8 cellular contexts compared by ENCODE assay signal in genomic region chr3:114152519-114153151, GRCh38. TPM values are rescaled to one million over a fixed set of nuclear protein-coding genes. Genes with fewer than 3 reads are reported as not detected.
DNase-seq lines count a peak whose midpoint lies in the region; ATAC-seq, FAIRE-seq and TF ChIP-seq lines count a peak whose summit lies in the region.

No MANE protein-coding gene starts in this region.

- no peak overlapping the region for H3K27ac ChIP-seq in kidney (ENCODE audit: low read depth in 2 of 2, low read length in 2 of 2)

- peak overlapping the region; percentile 51 for H3K4me3 ChIP-seq in AG09309 (ENCODE audit: control insufficient read depth, low read depth, low read length)
- peak overlapping the region; percentile 44 to 58 for H3K4me3 ChIP-seq in kidney (ENCODE audit: low read length in 2 of 2)

- H3K9me3 ChIP-seq in kidney (ENCODE audit: control insufficient read depth in 1 of 2, low read length in 2 of 2), result no peaks in the 10 kb centered on the region

- peak; percentile 85 for ATAC-seq in GM18909 (IDR thresholded peaks at IDR 0.05; ENCODE audit: poor library complexity, unreplicated experiment)
- peak; percentile 95 for ATAC-seq in HG03175 (IDR thresholded peaks at IDR 0.05; ENCODE audit: unreplicated experiment)

- peak; percentile 61 for FAIRE-seq in kidney (lab: Jason Lieb, UNC)

- H3K36me3 ChIP-seq in kidney (ENCODE audit: control insufficient read depth in 1 of 2, insufficient read depth in 2 of 2, low read length in 2 of 2), result no peaks in the 10 kb centered on the region

- intact Hi-C loops in kidney (cut with DNase I), result no loop called here

- peaks cover 3 to 4% of the 10 kb centered on the region in 2 donors for H3K4me1 ChIP-seq in kidney (ENCODE audit: control insufficient read depth in 1 of 2, insufficient read depth in 1 of 2, low read depth in 1 of 2, low read length in 2 of 2)

- DNase-seq in AG09309 (ENCODE audit: low read depth) (peak; percentile 20), NCI-H2227 treated with DMSO at 0.1 percent for 48 hours (lab: John Stamatoyannopoulos, UW) (peak; percentile 29), kidney (peak; percentile 94)
- DNase-seq in activated CD4-positive, CD25-positive, alpha-beta regulatory T cell (lab: John Stamatoyannopoulos, UW), result peak; percentile 66 to 85 (median 70)
- peak; percentile 69 for DNase-seq in central memory CD4-positive, alpha-beta T cell
- DNase-seq in stimulated activated CD4-positive, alpha-beta T cell treated with anti-CD3 and anti-CD28 coated beads, Interleukin-15, amount 100 ng/mL, for 24 hours, result peak; percentile 89

- H3K9ac ChIP-seq in kidney (ENCODE audit: low read length in 2 of 2), result peak overlapping the region in 1 of 2 donors; percentile 37

- TF ChIP-seq CTCF in AG09309 (IDR thresholded peaks at IDR 0.05; ENCODE audit: control insufficient read depth, insufficient read depth, low read depth, low read length, missing control alignments), result peak; percentile 87
- peak; percentile 87 for TF ChIP-seq CTCF in kidney (IDR thresholded peaks at IDR 0.05; ENCODE audit: borderline replicate concordance, extremely low read depth, insufficient read depth)

RNA-seq across cellular contexts. Expression of gene DRD3, which starts 26.2 kb away (rescaled TPM):
- not detected for total RNA-seq in kidney
- not detected for polyA plus RNA-seq in kidney (ENCODE audit: insufficient read depth, low read depth, low replicate concordance)

Comparison
In these comparisons a context has a peak if more than half of its experiments do, and no peak if none do; other contexts are left out.
1. DNase-seq: peak in every context shown above with its lines; median percentile 94 in kidney; 89 in stimulated activated CD4-positive, alpha-beta T cell treated with anti-CD3 and anti-CD28 coated beads, Interleukin-15, amount 100 ng/mL, for 24 hours; 70 in activated CD4-positive, CD25-positive, alpha-beta regulatory T cell; 69 in central memory CD4-positive, alpha-beta T cell; 29 in NCI-H2227 treated with DMSO at 0.1 percent for 48 hours; 20 in AG09309.